ENCODE assay signal across 10 cellular contexts in genomic region chr17:7259555-7259889, GRCh38. TPM values are rescaled to one million over a fixed set of nuclear protein-coding genes. Genes with fewer than 3 reads are reported as not detected.
DNase-seq lines count a peak whose midpoint lies in the region; ATAC-seq and TF ChIP-seq lines count a peak whose summit lies in the region.
"Had no signal": no experiment of that assay in that cellular context is flagged by ENCODE, and none has a peak within 500 bp of the region (broad histone marks: within the 10 kb centered on the region; RNA-seq: fewer than 3 reads in every experiment).

No MANE protein-coding gene starts in this region.

- POLR2A ChIA-PET in A673 (lab: Charles Lee; ENCODE audit: low non-redundant PET), result interaction anchor here (0.5 kb wide), 1 partner anchor 1669 kb away, joined by 9 read pairs; no protein-coding TSS in a partner anchor

- H3K36me3 ChIP-seq in A673 (ENCODE audit: insufficient read depth, low read length, poor library complexity, severe bottlenecking) (peaks cover 20% of the 10 kb centered on the region), right lobe of liver (peaks cover 0 to 26% (median 6%) of the 10 kb centered on the region in 4 donors)

- H3K9me3 ChIP-seq in A673 (ENCODE audit: low read depth, low read length, poor library complexity, severe bottlenecking) (no peaks in the 10 kb centered on the region), right lobe of liver (no peaks in the 10 kb centered on the region)

- H3K4me3 ChIP-seq in A673 (ENCODE audit: low read depth, low read length, poor library complexity, severe bottlenecking) (no peak overlapping the region), right lobe of liver (peak overlapping the region; percentile 64 to 73 (median 66))

- TF ChIP-seq POLR2A in right lobe of liver (IDR thresholded peaks at IDR 0.05), result no peak

- BruUV-seq in A673 (replicated peaks; lab: Mats Ljungman, UMichigan), result no TSS peak

- intact Hi-C loops in A673 (cut with micrococcal nuclease; ENCODE audit: unreplicated experiment) (no loop called here), right lobe of liver (cut with DNase I) (no loop called here)

- H3K27me3 ChIP-seq in A673 (replicated peaks; ENCODE audit: insufficient read depth, low read depth, low read length, poor library complexity) (no peaks in the 10 kb centered on the region), right lobe of liver (no peaks in the 10 kb centered on the region)

- DNase-seq in A673 (ENCODE audit: low spot score) (no peak), right lobe of liver (no peak), nucleus accumbens (lab: John Stamatoyannopoulos, UW) (no peak), NCI-H2029 (lab: John Stamatoyannopoulos, UW) (no peak), GM20000 (ENCODE audit: low spot score) (no peak)
- DNase-seq: activated CD4-positive, alpha-beta T cell treated with anti-CD3 and anti-CD28 coated beads, Interleukin-2, amount 50 U/mL, for 1 hour; NCI-H2029 treated with DMSO at 0.1 percent for 48 hours; NCI-H82 had no signal

- CTCF ChIA-PET in A673 (lab: Charles Lee), result interaction anchor here (0.6 kb wide), 1 partner anchor 102 kb away, joined by 8 read pairs; no protein-coding TSS in a partner anchor

- WGBS in right lobe of liver (ENCODE audit: insufficient coverage, low coverage, low lambda C conversion rate, missing lambda C conversion rate), result 76% methylated on average over 4 of the region's 6 CpGs

- peak overlapping the region; percentile 65 for H3K27ac ChIP-seq in A673 (ENCODE audit: low read depth, low read length, poor library complexity, severe bottlenecking)
- H3K27ac ChIP-seq in VCaP, result peak overlapping the region; percentile 21; the same call in 1 of the 2 replicates
- peak overlapping the region; percentile 96 to 99 (median 98) for H3K27ac ChIP-seq in right lobe of liver

- ATAC-seq in right lobe of liver, result peak in 2 of 4 donors; percentile 0 to 2
- ATAC-seq: activated T-helper 17 cell treated with anti-CD3 and anti-CD28 coated beads, Interleukin-2, amount 50 U/mL, for 72 hours had no signal

- H3K4me1 ChIP-seq in A673 (ENCODE audit: insufficient read depth, low read length, poor library complexity, severe bottlenecking), result peaks cover 16% of the 10 kb centered on the region
- H3K4me1 ChIP-seq in right lobe of liver, result peaks cover 0 to 50% (median 13%) of the 10 kb centered on the region in 4 donors

- TF ChIP-seq CTCF in A673 (conservative IDR thresholded peaks at IDR 0.05; ENCODE audit: low read depth, low read length) (no peak), VCaP (conservative IDR thresholded peaks at IDR 0.05) (no peak), right lobe of liver (IDR thresholded peaks at IDR 0.05) (no peak), GM20000 (IDR thresholded peaks at IDR 0.05; ENCODE audit: extremely low read depth, missing control alignments) (no peak)

RNA-seq across cellular contexts. Expression of gene CLDN7, which starts 2.8 kb away (rescaled TPM):
- total RNA-seq in A673 (2021) (0.55 TPM in 1 of 2 replicates, not detected in the other), right lobe of liver (100 to 1,000 TPM in 1 of 6 experiments, 10 to 100 TPM in 4, 1 to 10 TPM in 1; 9.6 to 114 (median 23.3) TPM)

RNA-seq across cellular contexts. Expression of gene ELP5, which starts 7.5 kb away (rescaled TPM):
- total RNA-seq in A673 (2021) (123 and 128 TPM in 2 replicates), right lobe of liver (10 to 100 TPM; 14.2 to 29.6 (median 22.9) TPM)

RNA-seq across cellular contexts. Expression of gene CTDNEP1, which starts 8.0 kb away (rescaled TPM):
- total RNA-seq in A673 (2021) (175 and 179 TPM in 2 replicates), right lobe of liver (10 to 100 TPM; 25.9 to 34.6 (median 31.9) TPM)

RNA-seq across cellular contexts. Expression of gene GABARAP, which starts 17.3 kb away (rescaled TPM):
- 296 and 314 TPM in 2 replicates for total RNA-seq in A673 (2021)
- 100 to 1,000 TPM; 238 to 330 (median 244) TPM for total RNA-seq in right lobe of liver

RNA-seq across cellular contexts. Expression of gene PHF23, which starts 20.3 kb away (rescaled TPM):
- total RNA-seq in A673 (2021) (84.0 and 85.1 TPM in 2 replicates), right lobe of liver (10 to 100 TPM; 16.0 to 24.3 (median 18.2) TPM)

Comparison
In these comparisons a context has a peak if more than half of its experiments do, and no peak if none do; other contexts are left out.
1. H3K27ac ChIP-seq: peak in every context shown above with its lines; median percentile 98 in right lobe of liver; 65 in A673; 21 in VCaP.